Comparison of ENCODE assay signal across 2 cellular contexts in the genomic region with DNA sequence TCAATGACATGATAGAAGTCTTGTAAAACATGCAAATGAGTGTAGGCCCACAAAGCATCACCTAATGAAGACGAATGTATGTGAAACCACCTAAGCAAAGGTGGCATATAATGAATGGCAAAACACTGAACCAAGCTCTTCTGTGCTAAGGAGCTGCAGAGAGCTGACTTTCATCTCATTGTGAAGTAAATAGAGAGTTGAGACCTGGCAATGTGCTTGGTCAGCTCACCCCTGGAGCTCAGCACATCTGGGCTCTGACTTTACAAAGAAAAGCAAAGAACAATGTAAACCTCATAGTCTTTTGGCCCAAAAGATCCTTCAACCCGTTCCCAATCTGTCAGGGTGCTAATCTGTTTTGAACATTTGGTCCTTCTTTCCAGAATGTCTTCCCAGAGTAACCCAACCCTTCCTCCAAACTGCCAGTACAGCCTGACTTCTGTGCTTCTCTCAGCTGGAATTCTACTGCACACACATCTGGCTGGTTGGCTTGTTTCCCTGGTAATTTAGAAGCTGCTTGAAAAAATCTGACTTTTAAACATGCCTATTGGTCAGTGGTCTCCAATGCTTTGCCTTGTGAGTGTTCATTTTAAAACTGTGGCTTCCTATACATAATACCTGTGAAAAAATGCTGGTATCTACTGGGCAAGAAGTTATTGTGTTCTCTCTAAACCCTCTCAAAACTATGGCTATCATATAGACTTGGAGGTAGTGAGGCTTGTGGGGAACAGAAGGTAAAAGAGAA.
TF ChIP-seq lines count a peak whose summit lies in the region.

No MANE protein-coding gene starts in this region.

TF ChIP-seq in A549, 52 proteins besides CTCF, POLR2A, EP300 and RAD21 (continued from another document):
- TF ChIP-seq, protein P1, sequence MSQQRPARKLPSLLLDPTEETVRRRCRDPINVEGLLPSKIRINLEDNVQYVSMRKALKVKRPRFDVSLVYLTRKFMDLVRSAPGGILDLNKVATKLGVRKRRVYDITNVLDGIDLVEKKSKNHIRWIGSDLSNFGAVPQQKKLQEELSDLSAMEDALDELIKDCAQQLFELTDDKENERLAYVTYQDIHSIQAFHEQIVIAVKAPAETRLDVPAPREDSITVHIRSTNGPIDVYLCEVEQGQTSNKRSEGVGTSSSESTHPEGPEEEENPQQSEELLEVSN (IDR thresholded peaks at IDR 0.05; ENCODE audit: borderline replicate concordance, low read depth), result no peak
- no peak for TF ChIP-seq CBX2 (IDR thresholded peaks at IDR 0.05; ENCODE audit: borderline replicate concordance, low read depth)
- no peak for TF ChIP-seq CBX8 (IDR thresholded peaks at IDR 0.05)
- no peak for TF ChIP-seq ESRRA (IDR thresholded peaks at IDR 0.05; ENCODE audit: borderline replicate concordance, low read length)
- no peak for TF ChIP-seq JUNB (IDR thresholded peaks at IDR 0.05)

TF ChIP-seq in GM23338, 12 proteins besides CTCF, POLR2A, EP300 and RAD21 (continued from another document):
- TF ChIP-seq, protein P2, sequence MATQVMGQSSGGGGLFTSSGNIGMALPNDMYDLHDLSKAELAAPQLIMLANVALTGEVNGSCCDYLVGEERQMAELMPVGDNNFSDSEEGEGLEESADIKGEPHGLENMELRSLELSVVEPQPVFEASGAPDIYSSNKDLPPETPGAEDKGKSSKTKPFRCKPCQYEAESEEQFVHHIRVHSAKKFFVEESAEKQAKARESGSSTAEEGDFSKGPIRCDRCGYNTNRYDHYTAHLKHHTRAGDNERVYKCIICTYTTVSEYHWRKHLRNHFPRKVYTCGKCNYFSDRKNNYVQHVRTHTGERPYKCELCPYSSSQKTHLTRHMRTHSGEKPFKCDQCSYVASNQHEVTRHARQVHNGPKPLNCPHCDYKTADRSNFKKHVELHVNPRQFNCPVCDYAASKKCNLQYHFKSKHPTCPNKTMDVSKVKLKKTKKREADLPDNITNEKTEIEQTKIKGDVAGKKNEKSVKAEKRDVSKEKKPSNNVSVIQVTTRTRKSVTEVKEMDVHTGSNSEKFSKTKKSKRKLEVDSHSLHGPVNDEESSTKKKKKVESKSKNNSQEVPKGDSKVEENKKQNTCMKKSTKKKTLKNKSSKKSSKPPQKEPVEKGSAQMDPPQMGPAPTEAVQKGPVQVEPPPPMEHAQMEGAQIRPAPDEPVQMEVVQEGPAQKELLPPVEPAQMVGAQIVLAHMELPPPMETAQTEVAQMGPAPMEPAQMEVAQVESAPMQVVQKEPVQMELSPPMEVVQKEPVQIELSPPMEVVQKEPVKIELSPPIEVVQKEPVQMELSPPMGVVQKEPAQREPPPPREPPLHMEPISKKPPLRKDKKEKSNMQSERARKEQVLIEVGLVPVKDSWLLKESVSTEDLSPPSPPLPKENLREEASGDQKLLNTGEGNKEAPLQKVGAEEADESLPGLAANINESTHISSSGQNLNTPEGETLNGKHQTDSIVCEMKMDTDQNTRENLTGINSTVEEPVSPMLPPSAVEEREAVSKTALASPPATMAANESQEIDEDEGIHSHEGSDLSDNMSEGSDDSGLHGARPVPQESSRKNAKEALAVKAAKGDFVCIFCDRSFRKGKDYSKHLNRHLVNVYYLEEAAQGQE (IDR thresholded peaks at IDR 0.05; ENCODE audit: unreplicated experiment), result no peak
- TF ChIP-seq, protein P3, sequence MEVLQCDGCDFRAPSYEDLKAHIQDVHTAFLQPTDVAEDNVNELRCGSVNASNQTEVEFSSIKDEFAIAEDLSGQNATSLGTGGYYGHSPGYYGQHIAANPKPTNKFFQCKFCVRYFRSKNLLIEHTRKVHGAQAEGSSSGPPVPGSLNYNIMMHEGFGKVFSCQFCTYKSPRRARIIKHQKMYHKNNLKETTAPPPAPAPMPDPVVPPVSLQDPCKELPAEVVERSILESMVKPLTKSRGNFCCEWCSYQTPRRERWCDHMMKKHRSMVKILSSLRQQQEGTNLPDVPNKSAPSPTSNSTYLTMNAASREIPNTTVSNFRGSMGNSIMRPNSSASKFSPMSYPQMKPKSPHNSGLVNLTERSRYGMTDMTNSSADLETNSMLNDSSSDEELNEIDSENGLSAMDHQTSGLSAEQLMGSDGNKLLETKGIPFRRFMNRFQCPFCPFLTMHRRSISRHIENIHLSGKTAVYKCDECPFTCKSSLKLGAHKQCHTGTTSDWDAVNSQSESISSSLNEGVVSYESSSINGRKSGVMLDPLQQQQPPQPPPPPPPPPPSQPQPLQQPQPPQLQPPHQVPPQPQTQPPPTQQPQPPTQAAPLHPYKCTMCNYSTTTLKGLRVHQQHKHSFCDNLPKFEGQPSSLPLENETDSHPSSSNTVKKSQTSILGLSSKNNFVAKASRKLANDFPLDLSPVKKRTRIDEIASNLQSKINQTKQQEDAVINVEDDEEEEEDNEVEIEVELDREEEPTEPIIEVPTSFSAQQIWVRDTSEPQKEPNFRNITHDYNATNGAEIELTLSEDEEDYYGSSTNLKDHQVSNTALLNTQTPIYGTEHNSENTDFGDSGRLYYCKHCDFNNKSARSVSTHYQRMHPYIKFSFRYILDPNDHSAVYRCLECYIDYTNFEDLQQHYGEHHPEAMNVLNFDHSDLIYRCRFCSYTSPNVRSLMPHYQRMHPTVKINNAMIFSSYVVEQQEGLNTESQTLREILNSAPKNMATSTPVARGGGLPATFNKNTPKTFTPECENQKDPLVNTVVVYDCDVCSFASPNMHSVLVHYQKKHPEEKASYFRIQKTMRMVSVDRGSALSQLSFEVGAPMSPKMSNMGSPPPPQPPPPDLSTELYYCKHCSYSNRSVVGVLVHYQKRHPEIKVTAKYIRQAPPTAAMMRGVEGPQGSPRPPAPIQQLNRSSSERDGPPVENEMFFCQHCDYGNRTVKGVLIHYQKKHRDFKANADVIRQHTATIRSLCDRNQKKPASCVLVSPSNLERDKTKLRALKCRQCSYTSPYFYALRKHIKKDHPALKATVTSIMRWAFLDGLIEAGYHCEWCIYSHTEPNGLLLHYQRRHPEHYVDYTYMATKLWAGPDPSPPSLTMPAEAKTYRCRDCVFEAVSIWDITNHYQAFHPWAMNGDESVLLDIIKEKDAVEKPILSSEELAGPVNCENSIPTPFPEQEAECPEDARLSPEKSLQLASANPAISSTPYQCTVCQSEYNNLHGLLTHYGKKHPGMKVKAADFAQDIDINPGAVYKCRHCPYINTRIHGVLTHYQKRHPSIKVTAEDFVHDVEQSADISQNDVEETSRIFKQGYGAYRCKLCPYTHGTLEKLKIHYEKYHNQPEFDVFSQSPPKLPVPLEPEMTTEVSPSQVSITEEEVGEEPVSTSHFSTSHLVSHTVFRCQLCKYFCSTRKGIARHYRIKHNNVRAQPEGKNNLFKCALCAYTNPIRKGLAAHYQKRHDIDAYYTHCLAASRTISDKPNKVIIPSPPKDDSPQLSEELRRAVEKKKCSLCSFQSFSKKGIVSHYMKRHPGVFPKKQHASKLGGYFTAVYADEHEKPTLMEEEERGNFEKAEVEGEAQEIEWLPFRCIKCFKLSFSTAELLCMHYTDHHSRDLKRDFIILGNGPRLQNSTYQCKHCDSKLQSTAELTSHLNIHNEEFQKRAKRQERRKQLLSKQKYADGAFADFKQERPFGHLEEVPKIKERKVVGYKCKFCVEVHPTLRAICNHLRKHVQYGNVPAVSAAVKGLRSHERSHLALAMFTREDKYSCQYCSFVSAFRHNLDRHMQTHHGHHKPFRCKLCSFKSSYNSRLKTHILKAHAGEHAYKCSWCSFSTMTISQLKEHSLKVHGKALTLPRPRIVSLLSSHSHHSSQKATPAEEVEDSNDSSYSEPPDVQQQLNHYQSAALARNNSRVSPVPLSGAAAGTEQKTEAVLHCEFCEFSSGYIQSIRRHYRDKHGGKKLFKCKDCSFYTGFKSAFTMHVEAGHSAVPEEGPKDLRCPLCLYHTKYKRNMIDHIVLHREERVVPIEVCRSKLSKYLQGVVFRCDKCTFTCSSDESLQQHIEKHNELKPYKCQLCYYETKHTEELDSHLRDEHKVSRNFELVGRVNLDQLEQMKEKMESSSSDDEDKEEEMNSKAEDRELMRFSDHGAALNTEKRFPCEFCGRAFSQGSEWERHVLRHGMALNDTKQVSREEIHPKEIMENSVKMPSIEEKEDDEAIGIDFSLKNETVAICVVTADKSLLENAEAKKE (CRISPR knock-in tag; IDR thresholded peaks at IDR 0.05), result no peak
- TF ChIP-seq STAT1 (IDR thresholded peaks at IDR 0.05; ENCODE audit: unreplicated experiment), result no peak
- TF ChIP-seq EZH2 (IDR thresholded peaks at IDR 0.05; ENCODE audit: low read depth, unreplicated experiment), result no peak
- TF ChIP-seq, protein P4, sequence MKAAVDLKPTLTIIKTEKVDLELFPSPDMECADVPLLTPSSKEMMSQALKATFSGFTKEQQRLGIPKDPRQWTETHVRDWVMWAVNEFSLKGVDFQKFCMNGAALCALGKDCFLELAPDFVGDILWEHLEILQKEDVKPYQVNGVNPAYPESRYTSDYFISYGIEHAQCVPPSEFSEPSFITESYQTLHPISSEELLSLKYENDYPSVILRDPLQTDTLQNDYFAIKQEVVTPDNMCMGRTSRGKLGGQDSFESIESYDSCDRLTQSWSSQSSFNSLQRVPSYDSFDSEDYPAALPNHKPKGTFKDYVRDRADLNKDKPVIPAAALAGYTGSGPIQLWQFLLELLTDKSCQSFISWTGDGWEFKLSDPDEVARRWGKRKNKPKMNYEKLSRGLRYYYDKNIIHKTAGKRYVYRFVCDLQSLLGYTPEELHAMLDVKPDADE (IDR thresholded peaks at IDR 0.05), result no peak
- TF ChIP-seq CREB1 (CRISPR knock-in tag; IDR thresholded peaks at IDR 0.05; ENCODE audit: low read depth), result no peak
